Comparison of ENCODE assay signal across 1 cellular context in the genomic region with DNA sequence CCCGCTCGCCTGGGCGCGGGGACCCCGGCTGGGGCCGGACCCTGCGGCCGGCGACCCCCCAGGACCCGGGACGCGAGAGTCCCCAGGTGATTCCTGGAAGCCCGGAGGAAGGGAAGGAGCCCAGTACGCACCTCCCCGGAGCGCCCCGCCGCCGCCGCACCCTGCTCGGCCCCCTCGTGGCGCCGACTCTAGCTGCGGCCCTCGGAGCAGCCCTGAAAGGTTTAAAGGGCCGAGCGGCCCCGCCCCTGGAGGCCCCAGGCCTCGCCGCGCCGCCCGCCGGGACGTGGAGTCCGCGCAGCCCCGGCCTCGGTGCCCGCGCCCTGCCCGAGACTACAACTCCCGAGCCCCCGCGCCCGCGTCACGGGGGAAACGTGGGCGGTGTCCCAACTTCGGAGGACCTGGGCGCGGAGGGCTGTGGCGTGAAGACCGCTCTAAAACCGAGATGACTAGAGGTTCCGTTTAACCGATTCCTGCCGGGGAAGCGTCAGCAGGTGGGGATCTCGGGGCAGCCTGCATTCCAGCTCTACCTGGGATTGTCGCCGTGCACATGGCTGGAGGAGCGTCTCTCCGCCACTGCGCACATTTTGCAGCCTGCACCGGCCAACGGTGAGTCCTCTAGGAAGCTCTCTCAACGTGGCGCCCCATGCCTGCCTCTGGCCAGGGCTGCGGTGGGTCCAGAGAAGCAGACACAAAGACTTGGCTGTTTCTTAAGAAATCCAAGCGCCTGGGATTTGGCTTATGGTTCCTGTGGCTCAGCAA.
TF ChIP-seq lines count a peak whose summit lies in the region.

A gene with protein sequence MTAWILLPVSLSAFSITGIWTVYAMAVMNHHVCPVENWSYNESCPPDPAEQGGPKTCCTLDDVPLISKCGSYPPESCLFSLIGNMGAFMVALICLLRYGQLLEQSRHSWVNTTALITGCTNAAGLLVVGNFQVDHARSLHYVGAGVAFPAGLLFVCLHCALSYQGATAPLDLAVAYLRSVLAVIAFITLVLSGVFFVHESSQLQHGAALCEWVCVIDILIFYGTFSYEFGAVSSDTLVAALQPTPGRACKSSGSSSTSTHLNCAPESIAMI (minus strand): TSS at position 223 of the 759 bp plus-strand sequence. CDS start 750 bp downstream, outside the sequence.

TF ChIP-seq in HepG2, 621 proteins besides CTCF, POLR2A, EP300 and RAD21 (continued from another document and continues in another):
- TF ChIP-seq, protein P1, sequence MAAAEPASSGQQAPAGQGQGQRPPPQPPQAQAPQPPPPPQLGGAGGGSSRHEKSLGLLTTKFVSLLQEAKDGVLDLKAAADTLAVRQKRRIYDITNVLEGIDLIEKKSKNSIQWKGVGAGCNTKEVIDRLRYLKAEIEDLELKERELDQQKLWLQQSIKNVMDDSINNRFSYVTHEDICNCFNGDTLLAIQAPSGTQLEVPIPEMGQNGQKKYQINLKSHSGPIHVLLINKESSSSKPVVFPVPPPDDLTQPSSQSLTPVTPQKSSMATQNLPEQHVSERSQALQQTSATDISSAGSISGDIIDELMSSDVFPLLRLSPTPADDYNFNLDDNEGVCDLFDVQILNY (CRISPR knock-in tag; conservative IDR thresholded peaks at IDR 0.05): peak; percentile 54; the same call in 1 of the 2 replicates
- TF ChIP-seq ETV5 (CRISPR knock-in tag; IDR thresholded peaks at IDR 0.05; ENCODE audit: borderline replicate concordance) (0 out of 2 replicates have a peak, but pooled peaks have one; percentile 8), ZNF263 (CRISPR knock-in tag; IDR thresholded peaks at IDR 0.05) (peak; percentile 39), RFX5 (IDR thresholded peaks at IDR 0.05; ENCODE audit: low read depth, low read length) (peak; percentile 18; the same call in 1 of the 2 replicates), JUND (CRISPR knock-in tag; IDR thresholded peaks at IDR 0.05) (no peak), ZKSCAN1 (IDR thresholded peaks at IDR 0.05; ENCODE audit: low read length) (no peak), GABPA (IDR thresholded peaks at IDR 0.05; ENCODE audit: low read depth, low read length) (no peak), GABPA (CRISPR knock-in tag; IDR thresholded peaks at IDR 0.05; ENCODE audit: low read depth) (peak; percentile 60; the same call in 1 of the 2 replicates), SALL1 (CRISPR knock-in tag; IDR thresholded peaks at IDR 0.05) (peak; percentile 81), PBX2 (CRISPR knock-in tag; IDR thresholded peaks at IDR 0.05) (no peak), FOXO4 (CRISPR knock-in tag; conservative IDR thresholded peaks at IDR 0.05) (0 out of 2 replicates have a peak, but pooled peaks have one; percentile 81), NR2C2 (CRISPR knock-in tag; IDR thresholded peaks at IDR 0.05; ENCODE audit: borderline replicate concordance) (peak; percentile 76), ZBTB38 (CRISPR knock-in tag; IDR thresholded peaks at IDR 0.05) (peak; percentile 83), HMG20B (CRISPR knock-in tag; conservative IDR thresholded peaks at IDR 0.05) (no peak), NBN (conservative IDR thresholded peaks at IDR 0.05) (no peak), PITX1 (CRISPR knock-in tag; IDR thresholded peaks at IDR 0.05) (peak; percentile 55), ZNF484 (CRISPR knock-in tag; IDR thresholded peaks at IDR 0.05; ENCODE audit: borderline replicate concordance, low read depth) (no peak), CHCHD3 (CRISPR knock-in tag; IDR thresholded peaks at IDR 0.05) (0 out of 2 replicates have a peak, but pooled peaks have one; percentile 8), MBNL3 (CRISPR knock-in tag; conservative IDR thresholded peaks at IDR 0.05) (no peak), SPEN (CRISPR knock-in tag; IDR thresholded peaks at IDR 0.05; ENCODE audit: low read depth) (peak; percentile 88), ZNF557 (CRISPR knock-in tag; IDR thresholded peaks at IDR 0.05) (no peak), TMF1 (CRISPR knock-in tag; IDR thresholded peaks at IDR 0.05; ENCODE audit: low read depth) (peak; percentile 59; the same call in 1 of the 2 replicates), KDM2A (CRISPR knock-in tag; IDR thresholded peaks at IDR 0.05; ENCODE audit: borderline replicate concordance, low read depth) (0 out of 2 replicates have a peak, but pooled peaks have one; percentile 60), ATF7-NPFF (CRISPR knock-in tag; IDR thresholded peaks at IDR 0.05; ENCODE audit: low read depth) (peak; percentile 89), ZMAT3 (CRISPR knock-in tag; conservative IDR thresholded peaks at IDR 0.05) (peak; percentile 92), ZBTB7A (CRISPR knock-in tag; IDR thresholded peaks at IDR 0.05) (peak; percentile 62), SP5 (CRISPR knock-in tag; IDR thresholded peaks at IDR 0.05; ENCODE audit: borderline replicate concordance, low read depth) (peak; percentile 23; the same call in 1 of the 2 replicates), PCBP1 (IDR thresholded peaks at IDR 0.05; ENCODE audit: borderline replicate concordance, low read depth, low read length) (no peak), TFDP2 (CRISPR knock-in tag; IDR thresholded peaks at IDR 0.05) (peak; percentile 88), ZNF564 (CRISPR knock-in tag; IDR thresholded peaks at IDR 0.05) (no peak; the same call in 1 of the 2 replicates), MXD3 (CRISPR knock-in tag; IDR thresholded peaks at IDR 0.05) (peak; percentile 82), ZFP36L2 (CRISPR knock-in tag; IDR thresholded peaks at IDR 0.05) (no peak), HDAC1 (CRISPR knock-in tag; IDR thresholded peaks at IDR 0.05) (peak; percentile 83), ZFX (CRISPR knock-in tag; IDR thresholded peaks at IDR 0.05; ENCODE audit: low read depth) (peak; percentile 90)
- TF ChIP-seq, protein P2, sequence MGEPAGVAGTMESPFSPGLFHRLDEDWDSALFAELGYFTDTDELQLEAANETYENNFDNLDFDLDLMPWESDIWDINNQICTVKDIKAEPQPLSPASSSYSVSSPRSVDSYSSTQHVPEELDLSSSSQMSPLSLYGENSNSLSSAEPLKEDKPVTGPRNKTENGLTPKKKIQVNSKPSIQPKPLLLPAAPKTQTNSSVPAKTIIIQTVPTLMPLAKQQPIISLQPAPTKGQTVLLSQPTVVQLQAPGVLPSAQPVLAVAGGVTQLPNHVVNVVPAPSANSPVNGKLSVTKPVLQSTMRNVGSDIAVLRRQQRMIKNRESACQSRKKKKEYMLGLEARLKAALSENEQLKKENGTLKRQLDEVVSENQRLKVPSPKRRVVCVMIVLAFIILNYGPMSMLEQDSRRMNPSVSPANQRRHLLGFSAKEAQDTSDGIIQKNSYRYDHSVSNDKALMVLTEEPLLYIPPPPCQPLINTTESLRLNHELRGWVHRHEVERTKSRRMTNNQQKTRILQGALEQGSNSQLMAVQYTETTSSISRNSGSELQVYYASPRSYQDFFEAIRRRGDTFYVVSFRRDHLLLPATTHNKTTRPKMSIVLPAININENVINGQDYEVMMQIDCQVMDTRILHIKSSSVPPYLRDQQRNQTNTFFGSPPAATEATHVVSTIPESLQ (CRISPR knock-in tag; conservative IDR thresholded peaks at IDR 0.05): no peak
- TF ChIP-seq, protein P3, sequence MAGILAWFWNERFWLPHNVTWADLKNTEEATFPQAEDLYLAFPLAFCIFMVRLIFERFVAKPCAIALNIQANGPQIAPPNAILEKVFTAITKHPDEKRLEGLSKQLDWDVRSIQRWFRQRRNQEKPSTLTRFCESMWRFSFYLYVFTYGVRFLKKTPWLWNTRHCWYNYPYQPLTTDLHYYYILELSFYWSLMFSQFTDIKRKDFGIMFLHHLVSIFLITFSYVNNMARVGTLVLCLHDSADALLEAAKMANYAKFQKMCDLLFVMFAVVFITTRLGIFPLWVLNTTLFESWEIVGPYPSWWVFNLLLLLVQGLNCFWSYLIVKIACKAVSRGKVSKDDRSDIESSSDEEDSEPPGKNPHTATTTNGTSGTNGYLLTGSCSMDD (CRISPR knock-in tag; IDR thresholded peaks at IDR 0.05): no peak
- TF ChIP-seq, protein P4, sequence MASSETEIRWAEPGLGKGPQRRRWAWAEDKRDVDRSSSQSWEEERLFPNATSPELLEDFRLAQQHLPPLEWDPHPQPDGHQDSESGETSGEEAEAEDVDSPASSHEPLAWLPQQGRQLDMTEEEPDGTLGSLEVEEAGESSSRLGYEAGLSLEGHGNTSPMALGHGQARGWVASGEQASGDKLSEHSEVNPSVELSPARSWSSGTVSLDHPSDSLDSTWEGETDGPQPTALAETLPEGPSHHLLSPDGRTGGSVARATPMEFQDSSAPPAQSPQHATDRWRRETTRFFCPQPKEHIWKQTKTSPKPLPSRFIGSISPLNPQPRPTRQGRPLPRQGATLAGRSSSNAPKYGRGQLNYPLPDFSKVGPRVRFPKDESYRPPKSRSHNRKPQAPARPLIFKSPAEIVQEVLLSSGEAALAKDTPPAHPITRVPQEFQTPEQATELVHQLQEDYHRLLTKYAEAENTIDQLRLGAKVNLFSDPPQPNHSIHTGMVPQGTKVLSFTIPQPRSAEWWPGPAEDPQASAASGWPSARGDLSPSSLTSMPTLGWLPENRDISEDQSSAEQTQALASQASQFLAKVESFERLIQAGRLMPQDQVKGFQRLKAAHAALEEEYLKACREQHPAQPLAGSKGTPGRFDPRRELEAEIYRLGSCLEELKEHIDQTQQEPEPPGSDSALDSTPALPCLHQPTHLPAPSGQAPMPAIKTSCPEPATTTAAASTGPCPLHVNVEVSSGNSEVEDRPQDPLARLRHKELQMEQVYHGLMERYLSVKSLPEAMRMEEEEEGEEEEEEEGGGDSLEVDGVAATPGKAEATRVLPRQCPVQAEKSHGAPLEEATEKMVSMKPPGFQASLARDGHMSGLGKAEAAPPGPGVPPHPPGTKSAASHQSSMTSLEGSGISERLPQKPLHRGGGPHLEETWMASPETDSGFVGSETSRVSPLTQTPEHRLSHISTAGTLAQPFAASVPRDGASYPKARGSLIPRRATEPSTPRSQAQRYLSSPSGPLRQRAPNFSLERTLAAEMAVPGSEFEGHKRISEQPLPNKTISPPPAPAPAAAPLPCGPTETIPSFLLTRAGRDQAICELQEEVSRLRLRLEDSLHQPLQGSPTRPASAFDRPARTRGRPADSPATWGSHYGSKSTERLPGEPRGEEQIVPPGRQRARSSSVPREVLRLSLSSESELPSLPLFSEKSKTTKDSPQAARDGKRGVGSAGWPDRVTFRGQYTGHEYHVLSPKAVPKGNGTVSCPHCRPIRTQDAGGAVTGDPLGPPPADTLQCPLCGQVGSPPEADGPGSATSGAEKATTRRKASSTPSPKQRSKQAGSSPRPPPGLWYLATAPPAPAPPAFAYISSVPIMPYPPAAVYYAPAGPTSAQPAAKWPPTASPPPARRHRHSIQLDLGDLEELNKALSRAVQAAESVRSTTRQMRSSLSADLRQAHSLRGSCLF (CRISPR knock-in tag; IDR thresholded peaks at IDR 0.05; ENCODE audit: borderline replicate concordance): no peak
- TF ChIP-seq, protein P5, sequence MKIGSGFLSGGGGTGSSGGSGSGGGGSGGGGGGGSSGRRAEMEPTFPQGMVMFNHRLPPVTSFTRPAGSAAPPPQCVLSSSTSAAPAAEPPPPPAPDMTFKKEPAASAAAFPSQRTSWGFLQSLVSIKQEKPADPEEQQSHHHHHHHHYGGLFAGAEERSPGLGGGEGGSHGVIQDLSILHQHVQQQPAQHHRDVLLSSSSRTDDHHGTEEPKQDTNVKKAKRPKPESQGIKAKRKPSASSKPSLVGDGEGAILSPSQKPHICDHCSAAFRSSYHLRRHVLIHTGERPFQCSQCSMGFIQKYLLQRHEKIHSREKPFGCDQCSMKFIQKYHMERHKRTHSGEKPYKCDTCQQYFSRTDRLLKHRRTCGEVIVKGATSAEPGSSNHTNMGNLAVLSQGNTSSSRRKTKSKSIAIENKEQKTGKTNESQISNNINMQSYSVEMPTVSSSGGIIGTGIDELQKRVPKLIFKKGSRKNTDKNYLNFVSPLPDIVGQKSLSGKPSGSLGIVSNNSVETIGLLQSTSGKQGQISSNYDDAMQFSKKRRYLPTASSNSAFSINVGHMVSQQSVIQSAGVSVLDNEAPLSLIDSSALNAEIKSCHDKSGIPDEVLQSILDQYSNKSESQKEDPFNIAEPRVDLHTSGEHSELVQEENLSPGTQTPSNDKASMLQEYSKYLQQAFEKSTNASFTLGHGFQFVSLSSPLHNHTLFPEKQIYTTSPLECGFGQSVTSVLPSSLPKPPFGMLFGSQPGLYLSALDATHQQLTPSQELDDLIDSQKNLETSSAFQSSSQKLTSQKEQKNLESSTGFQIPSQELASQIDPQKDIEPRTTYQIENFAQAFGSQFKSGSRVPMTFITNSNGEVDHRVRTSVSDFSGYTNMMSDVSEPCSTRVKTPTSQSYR (CRISPR knock-in tag; IDR thresholded peaks at IDR 0.05; ENCODE audit: borderline replicate concordance): peak; percentile 12; the same call in 1 of the 2 replicates
